ENCODE assay signal across 19 cellular contexts in genomic region chr3:168044049-168044448, GRCh38.
"Had no signal": no experiment of that assay in that cellular context is flagged by ENCODE, and none has a peak within 500 bp of the region (broad histone marks: within the 10 kb centered on the region; RNA-seq: fewer than 3 reads in every experiment).

No MANE protein-coding gene starts in this region.

- H3K4me1 Mint-ChIP-seq: activated CD4-positive, alpha-beta T cell treated with anti-CD3 and anti-CD28 coated beads for 36 hours; activated naive CD4-positive, alpha-beta T cell treated with anti-CD3 and anti-CD28 coated beads, Interleukin-2, amount 50 U/mL, for 24 hours had no signal

- H3K36me3 Mint-ChIP-seq: activated naive CD4-positive, alpha-beta T cell treated with anti-CD3 and anti-CD28 coated beads, Interleukin-2, amount 50 U/mL, for 24 hours had no signal

- H3K4me1 ChIP-seq: breast epithelium, lower lobe of right lung had no signal

- H3K9me3 ChIP-seq: ascending aorta, breast epithelium, lower lobe of right lung, tibial artery had no signal

- H3K27ac Mint-ChIP-seq: activated CD4-positive, alpha-beta T cell treated with anti-CD3 and anti-CD28 coated beads for 36 hours; activated naive CD4-positive, alpha-beta T cell treated with anti-CD3 and anti-CD28 coated beads, Interleukin-2, amount 50 U/mL, for 24 hours; T-helper 2 cell treated with Interferon-gamma antibody and Interleukin-4, amounts not matched to agents 5 μg/mL and 100 μg/mL, for 36 hours; WTC11 had no signal

- H3K27ac ChIP-seq: ascending aorta, breast epithelium, lower lobe of right lung, tibial artery had no signal

- H3K4me3 Mint-ChIP-seq: activated CD4-positive, alpha-beta T cell treated with anti-CD3 and anti-CD28 coated beads for 36 hours; activated naive CD4-positive, alpha-beta T cell treated with anti-CD3 and anti-CD28 coated beads, Interleukin-2, amount 50 U/mL, for 24 hours; nephron; T-helper 2 cell treated with Interferon-gamma antibody and Interleukin-4, amounts not matched to agents 5 μg/mL and 100 μg/mL, for 36 hours; WTC11 had no signal

- H3K4me3 ChIP-seq: ascending aorta, breast epithelium, lower lobe of right lung, tibial artery had no signal

- H3K36me3 ChIP-seq: breast epithelium had no signal

- DNase-seq: activated CD4-positive, alpha-beta T cell treated with anti-CD3 and anti-CD28 coated beads for 36 hours; activated CD4-positive, alpha-beta T cell treated with anti-CD3 and anti-CD28 coated beads, Interleukin-2, amount 50 U/mL, for 48 hours; activated gamma-delta T cell; effector memory CD4-positive, alpha-beta T cell; islet precursor cell; left colon; lower lobe of right lung; midbrain; stimulated activated CD4-positive, alpha-beta T cell treated with anti-CD3 and anti-CD28 coated beads, Interleukin-12 subunit alpha, Interleukin-12 subunit beta, amount 100 ng/mL, for 4 hours; stimulated activated CD4-positive, alpha-beta T cell treated with anti-CD3 and anti-CD28 coated beads, Interleukin-1b, Interleukin-23, amount 100 ng/mL, for 48 hours; stimulated activated CD8-positive, alpha-beta memory T cell treated with anti-CD3 and anti-CD28 coated beads, Interleukin-4, amount 100 ng/mL, for 48 hours; stimulated activated naive CD4-positive, alpha-beta T cell; tibial artery had no signal

- H3K9me3 Mint-ChIP-seq: activated naive CD4-positive, alpha-beta T cell treated with anti-CD3 and anti-CD28 coated beads, Interleukin-2, amount 50 U/mL, for 24 hours; nephron; T-helper 2 cell treated with Interferon-gamma antibody and Interleukin-4, amounts not matched to agents 5 μg/mL and 100 μg/mL, for 36 hours; WTC11 had no signal

- H3K27me3 Mint-ChIP-seq: activated CD4-positive, alpha-beta T cell treated with anti-CD3 and anti-CD28 coated beads for 36 hours; activated naive CD4-positive, alpha-beta T cell treated with anti-CD3 and anti-CD28 coated beads, Interleukin-2, amount 50 U/mL, for 24 hours had no signal

- ATAC-seq: activated CD4-positive, alpha-beta T cell treated with anti-CD3 and anti-CD28 coated beads for 36 hours; left colon; lower lobe of right lung; WTC11 had no signal
